In genomic region chr19:55503447-55504251, GRCh38 we compare ENCODE assay signal across 8 cellular contexts.
DNase-seq lines count a peak whose midpoint lies in the region; ATAC-seq and TF ChIP-seq lines count a peak whose summit lies in the region.

No MANE protein-coding gene starts in this region.

- ATAC-seq in GM19035 (IDR thresholded peaks at IDR 0.05; ENCODE audit: unreplicated experiment) (peak; percentile 90), HG03378 (IDR thresholded peaks at IDR 0.05; ENCODE audit: unreplicated experiment) (peak; percentile 84)

- peak overlapping the region; percentile 67 for H3K4me3 ChIP-seq in choroid plexus epithelial cell (ENCODE audit: low read depth, low read length)

- peak; percentile 93 for TF ChIP-seq CTCF in choroid plexus epithelial cell (conservative IDR thresholded peaks at IDR 0.05; ENCODE audit: low read depth, low read length)

- DNase-seq in Ammon's horn (ENCODE audit: low spot score): peak; percentile 97
- peak; percentile 87 for DNase-seq in NCI-H446 treated with DMSO at 0.1 percent for 48 hours (lab: John Stamatoyannopoulos, UW)
- DNase-seq in activated CD4-positive, alpha-beta T cell treated with anti-CD3 and anti-CD28 coated beads for 24 hours (ENCODE audit: low read depth in 2 of 2): peak; percentile 93 to 96
- peak; percentile 92 for DNase-seq in choroid plexus epithelial cell (ENCODE audit: low read depth)
- DNase-seq in left kidney (ENCODE audit: low read depth, low spot score): peak; percentile 96
- peak; percentile 94 for DNase-seq in stimulated activated CD4-positive, alpha-beta T cell treated with anti-CD3 and anti-CD28 coated beads, Interleukin-1b, Interleukin-23, amount 100 ng/mL, for 48 hours

Comparison
In these comparisons a context has a peak if more than half of its experiments do, and no peak if none do; other contexts are left out.
1. Peak in every context shown above with its lines: DNase-seq, ATAC-seq and H3K4me3 ChIP-seq.